Comparison of ENCODE assay signal across 13 cellular contexts in the genomic region with DNA sequence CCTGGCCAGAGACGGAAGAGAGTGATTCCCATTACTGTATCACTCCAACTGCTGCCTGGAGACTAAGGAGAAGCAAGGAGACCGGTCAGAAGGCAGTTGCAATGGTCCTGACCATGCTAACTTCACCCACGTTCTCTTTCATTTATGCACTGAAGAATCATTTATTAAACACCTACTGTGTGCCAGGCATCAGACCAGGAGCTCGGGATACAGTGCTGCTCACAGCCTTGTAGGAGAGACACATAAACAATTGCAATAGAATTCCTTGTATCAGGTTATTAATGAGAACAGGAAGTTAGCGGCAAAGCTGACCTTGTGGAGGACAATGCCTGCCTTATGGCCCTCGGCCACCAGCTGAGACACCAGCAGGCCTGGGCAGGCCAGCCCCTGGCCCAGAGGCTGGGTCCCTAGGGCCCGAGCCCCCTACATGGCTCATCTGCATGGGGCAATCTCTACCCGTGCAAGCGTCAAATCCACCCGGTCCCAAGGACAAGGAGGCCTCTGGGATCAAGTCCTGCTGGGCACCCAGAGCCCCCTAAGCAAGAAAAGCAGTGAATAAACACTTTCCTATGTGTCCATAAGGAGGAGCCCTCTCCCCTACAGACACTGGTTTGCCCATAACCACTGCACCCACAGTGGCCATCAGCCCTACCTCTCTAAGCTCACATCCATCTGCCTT. TPM values are rescaled to one million over a fixed set of nuclear protein-coding genes. Genes with fewer than 3 reads are reported as not detected.
DNase-seq lines count a peak whose midpoint lies in the region; ATAC-seq, FAIRE-seq and TF ChIP-seq lines count a peak whose summit lies in the region.
"Had no signal": no experiment of that assay in that cellular context is flagged by ENCODE, and none has a peak within 500 bp of the region (broad histone marks: within the 10 kb centered on the region; RNA-seq: fewer than 3 reads in every experiment).

No MANE protein-coding gene starts in this region.

- H3K36me3 Mint-ChIP-seq in endothelial cell (ENCODE audit: low read depth, unreplicated experiment): no peaks in the 10 kb centered on the region

- 62% methylated on average over 10 of the region's 10 CpGs for WGBS in prostate gland

- H3K4me3 ChIP-seq in GM12864 (ENCODE audit: low read depth, low read length) (no peak overlapping the region), OCI-LY1 (ENCODE audit: low read depth, low read length, poor library complexity, severe bottlenecking) (no peak overlapping the region), prostate gland (no peak overlapping the region)

- H3K36me3 ChIP-seq in OCI-LY1 (ENCODE audit: insufficient read depth, low read length) (no peaks in the 10 kb centered on the region), prostate gland (no peaks in the 10 kb centered on the region)

- H3K4me1 ChIP-seq in OCI-LY1 (ENCODE audit: insufficient read depth, low read length, severe bottlenecking): no peaks in the 10 kb centered on the region
- no peaks in the 10 kb centered on the region for H3K4me1 ChIP-seq in prostate gland (replicated peaks)

- H3K27ac ChIP-seq in 22Rv1 (no peak overlapping the region), OCI-LY1 (ENCODE audit: low read depth, low read length, poor library complexity, severe bottlenecking) (no peak overlapping the region), prostate gland (no peak overlapping the region)

- H2AFZ ChIP-seq in OCI-LY1 (ENCODE audit: low read length): no peak overlapping the region

- H4K20me1 ChIP-seq in OCI-LY1 (ENCODE audit: insufficient read depth, low read length): no peaks in the 10 kb centered on the region

- no peaks in the 10 kb centered on the region for H3F3A ChIP-seq in OCI-LY1 (ENCODE audit: insufficient read depth, low read length)

- no peak overlapping the region for H3K27ac Mint-ChIP-seq in endothelial cell (ENCODE audit: unreplicated experiment)
- H3K27ac Mint-ChIP-seq: activated naive CD4-positive, alpha-beta T cell treated with anti-CD3 and anti-CD28 coated beads for 36 hours; memory B cell had no signal

- H3K4me3 Mint-ChIP-seq in endothelial cell (ENCODE audit: unreplicated experiment): no peak overlapping the region
- H3K4me3 Mint-ChIP-seq: activated naive CD4-positive, alpha-beta T cell treated with anti-CD3 and anti-CD28 coated beads for 36 hours; memory B cell had no signal

- H3K27me3 Mint-ChIP-seq in endothelial cell (ENCODE audit: unreplicated experiment): peaks cover 6% of the 10 kb centered on the region

- DNase-seq in GM12864 (ENCODE audit: low read depth) (no peak), endothelial cell (ENCODE audit: low spot score) (no peak), frontal cortex (ENCODE audit: low spot score in 2 of 2) (no peak), occipital lobe (lab: John Stamatoyannopoulos, UW) (no peak), prostate gland (ENCODE audit: low spot score) (no peak)
- DNase-seq: activated naive CD4-positive, alpha-beta T cell treated with anti-CD3 and anti-CD28 coated beads for 36 hours; NCI-H2029; stimulated activated CD4-positive, alpha-beta T cell treated with anti-CD3 and anti-CD28 coated beads, Interleukin-12 subunit alpha, Interleukin-12 subunit beta, amount 100 ng/mL, for 4 hours had no signal

- FAIRE-seq in frontal cortex (lab: Jason Lieb, UNC): no peak

- no peaks in the 10 kb centered on the region for H3K9me2 ChIP-seq in OCI-LY1 (ENCODE audit: low read depth, low read length)

- intact Hi-C loops in prostate gland (cut with DNase I): no loop called here

- no peaks in the 10 kb centered on the region for H3K27me3 ChIP-seq in OCI-LY1 (ENCODE audit: insufficient read depth, low read length)
- no peaks in the 10 kb centered on the region for H3K27me3 ChIP-seq in prostate gland (replicated peaks; ENCODE audit: insufficient read depth)

- no peaks in the 10 kb centered on the region for H3K79me2 ChIP-seq in OCI-LY1 (ENCODE audit: insufficient read depth, low read length)

- H3K4me2 ChIP-seq in OCI-LY1 (ENCODE audit: low read length): no peak overlapping the region

- no peak overlapping the region for H3K9ac ChIP-seq in OCI-LY1 (ENCODE audit: low read length)

- H3K4me1 Mint-ChIP-seq in endothelial cell (ENCODE audit: unreplicated experiment): no peaks in the 10 kb centered on the region

- H3K9me3 ChIP-seq in OCI-LY1 (ENCODE audit: low read length) (no peaks in the 10 kb centered on the region), prostate gland (no peaks in the 10 kb centered on the region)

- ATAC-seq in HG02840 (IDR thresholded peaks at IDR 0.05; ENCODE audit: low FRiP score, unreplicated experiment): no peak

- 0 out of 2 replicates have a peak, but pooled peaks have one; percentile 6 for TF ChIP-seq CTCF in 22Rv1 (IDR thresholded peaks at IDR 0.05)
- TF ChIP-seq CTCF in GM12864 (IDR thresholded peaks at IDR 0.05; ENCODE audit: low read depth, low read length, missing control alignments): peak; percentile 21
- TF ChIP-seq CTCF in OCI-LY1 (IDR thresholded peaks at IDR 0.05; ENCODE audit: low read length): peak; percentile 22; the same call in 1 of the 2 replicates
- peak; percentile 33 for TF ChIP-seq CTCF in endothelial cell (IDR thresholded peaks at IDR 0.05; ENCODE audit: unreplicated experiment)
- TF ChIP-seq CTCF in prostate gland (IDR thresholded peaks at IDR 0.05): no peak

- no peak for TF ChIP-seq POLR2A in prostate gland (IDR thresholded peaks at IDR 0.05)

- no peaks in the 10 kb centered on the region for H3K9me3 Mint-ChIP-seq in endothelial cell (ENCODE audit: unreplicated experiment)
- H3K9me3 Mint-ChIP-seq: activated naive CD4-positive, alpha-beta T cell treated with anti-CD3 and anti-CD28 coated beads for 36 hours; memory B cell had no signal

RNA-seq across cellular contexts. Expression of a gene that starts 8.6 kb away (rescaled TPM):
- total RNA-seq in endothelial cell (ENCODE audit: unreplicated experiment) (not detected), frontal cortex (not detected), occipital lobe (not detected), prostate gland (not detected)
- total RNA-seq: activated naive CD4-positive, alpha-beta T cell treated with anti-CD3 and anti-CD28 coated beads for 36 hours; epithelial cell of proximal tubule had no signal

RNA-seq across cellular contexts. Expression of a gene that starts 55.8 kb away (rescaled TPM):
- total RNA-seq in endothelial cell (ENCODE audit: unreplicated experiment) (50.0 TPM), frontal cortex (6.1 TPM), occipital lobe (5.6 TPM), prostate gland (10 to 100 TPM in 1 of 2 donors, 1 to 10 TPM in 1; 2.0 to 17.0 TPM)

Comparison
In these comparisons a context has a peak if more than half of its experiments do, and no peak if none do; other contexts are left out.
1. CTCF ChIP-seq: peak in 22Rv1 (single experiment), GM12864 (single experiment), OCI-LY1 (single experiment) and endothelial cell (single experiment); none in prostate gland (0 of 4).